Comparison of ENCODE assay signal across 8 cellular contexts in genomic region chr4:1628892-1629703, GRCh38. TPM values are rescaled to one million over a fixed set of nuclear protein-coding genes. Genes with fewer than 3 reads are reported as not detected.
A peak's percentile ranks its signal among the peaks of the same experiment; 100 is the strongest.
DNase-seq lines count a peak whose midpoint lies in the region; ATAC-seq and TF ChIP-seq lines count a peak whose summit lies in the region.

No MANE protein-coding gene starts in this region.

- H3K4me1 ChIP-seq in parathyroid adenoma = no peaks in the 10 kb centered on the region
- peaks cover 0 to 5% (median 0%) of the 10 kb centered on the region in 4 donors for H3K4me1 ChIP-seq in upper lobe of left lung

- no peak overlapping the region for H3K4me2 ChIP-seq in parathyroid adenoma (ENCODE audit: low read length)

- peak; percentile 27 for DNase-seq in COLO829 (ENCODE audit: low spot score)
- peak; percentile 22 for DNase-seq in HFFc6
- peak; percentile 19 for DNase-seq in RPMI7951 (ENCODE audit: low read depth)
- DNase-seq in germinal center (ENCODE audit: low spot score) = peak; percentile 77
- DNase-seq in upper lobe of left lung = peak; percentile 62 to 90

- peak; percentile 82 for ATAC-seq in activated T-helper 17 cell treated with anti-CD3 and anti-CD28 coated beads, Interleukin-2, amount 50 U/mL, for 72 hours (replicated peaks)
- peak; percentile 75 to 88 for ATAC-seq in upper lobe of left lung (ENCODE audit: low FRiP score in 2 of 2)
- ATAC-seq in GM21390 (IDR thresholded peaks at IDR 0.05; ENCODE audit: unreplicated experiment) = no peak

- TF ChIP-seq CTCF in HFFc6 (IDR thresholded peaks at IDR 0.05) (peak; percentile 98), parathyroid adenoma (IDR thresholded peaks at IDR 0.05) (peak; percentile 85), upper lobe of left lung (IDR thresholded peaks at IDR 0.05) (peak; percentile 95 to 100 (median 96))

- H3K27me3 ChIP-seq in parathyroid adenoma (ENCODE audit: control insufficient read depth, insufficient read depth, low read length) = no peaks in the 10 kb centered on the region
- no peaks in the 10 kb centered on the region for H3K27me3 ChIP-seq in upper lobe of left lung

- no peak overlapping the region for H3K9ac ChIP-seq in parathyroid adenoma

- WGBS in upper lobe of left lung, 2 donors = 39 to 71% methylated on average over 1 to 22 of the region's 25 CpGs

- no peak for TF ChIP-seq EP300 in upper lobe of left lung (IDR thresholded peaks at IDR 0.05)

- no peaks in the 10 kb centered on the region for H3K36me3 Mint-ChIP-seq in HFFc6 (ENCODE audit: low read depth)
- no peaks in the 10 kb centered on the region for H3K36me3 Mint-ChIP-seq in activated T-helper 17 cell treated with anti-CD3 and anti-CD28 coated beads, Interleukin-2, amount 50 U/mL, for 72 hours (ENCODE audit: low read depth)

- peaks cover 6% of the 10 kb centered on the region for H3K9me3 Mint-ChIP-seq in HFFc6
- no peaks in the 10 kb centered on the region for H3K9me3 Mint-ChIP-seq in activated T-helper 17 cell treated with anti-CD3 and anti-CD28 coated beads, Interleukin-2, amount 50 U/mL, for 72 hours

- no peaks in the 10 kb centered on the region for H3K79me2 ChIP-seq in parathyroid adenoma

- TF ChIP-seq POLR2A in upper lobe of left lung (IDR thresholded peaks at IDR 0.05) = no peak

- H3K4me1 Mint-ChIP-seq in HFFc6 (ENCODE audit: low read depth) = no peaks in the 10 kb centered on the region
- no peaks in the 10 kb centered on the region for H3K4me1 Mint-ChIP-seq in activated T-helper 17 cell treated with anti-CD3 and anti-CD28 coated beads, Interleukin-2, amount 50 U/mL, for 72 hours

- H3K27ac ChIP-seq in parathyroid adenoma (no peak overlapping the region), upper lobe of left lung (no peak overlapping the region)

- H2AFZ ChIP-seq in parathyroid adenoma = no peak overlapping the region

- H3K4me3 Mint-ChIP-seq in HFFc6 = no peak overlapping the region
- no peak overlapping the region for H3K4me3 Mint-ChIP-seq in activated T-helper 17 cell treated with anti-CD3 and anti-CD28 coated beads, Interleukin-2, amount 50 U/mL, for 72 hours

- no peak overlapping the region for H3K27ac Mint-ChIP-seq in HFFc6
- H3K27ac Mint-ChIP-seq in activated T-helper 17 cell treated with anti-CD3 and anti-CD28 coated beads, Interleukin-2, amount 50 U/mL, for 72 hours = no peak overlapping the region

- H3K27me3 Mint-ChIP-seq in HFFc6 (ENCODE audit: insufficient read depth) = no peaks in the 10 kb centered on the region; the same call in 1 of the 2 replicates
- no peaks in the 10 kb centered on the region for H3K27me3 Mint-ChIP-seq in activated T-helper 17 cell treated with anti-CD3 and anti-CD28 coated beads, Interleukin-2, amount 50 U/mL, for 72 hours

- no peaks in the 10 kb centered on the region for H3K9me3 ChIP-seq in parathyroid adenoma (ENCODE audit: control insufficient read depth, low read length)
- H3K9me3 ChIP-seq in upper lobe of left lung = no peaks in the 10 kb centered on the region

- H3K36me3 ChIP-seq in parathyroid adenoma (ENCODE audit: control insufficient read depth, insufficient read depth, low read length) (no peaks in the 10 kb centered on the region), upper lobe of left lung (no peaks in the 10 kb centered on the region)

- H3K4me3 ChIP-seq in parathyroid adenoma (ENCODE audit: low read depth, low read length) (no peak overlapping the region), upper lobe of left lung (no peak overlapping the region)

RNA-seq across cellular contexts. Expression of gene FAM53A, which starts 55.0 kb away (rescaled TPM):
- 1 to 10 TPM; 2.3 to 3.2 (median 2.7) TPM for total RNA-seq in HFFc6 (2021; fragmentation: NEBNext Ultra II Directional; extraction: Animal tissue kit (Norgen Biotek cat#: 25700))
- total RNA-seq in RPMI7951 (2014; rRNA removed; shearing (Covaris generic)) = 0.78 and 1.1 TPM in 2 replicates
- total RNA-seq in activated T-helper 17 cell treated with anti-CD3 and anti-CD28 coated beads, Interleukin-2, amount 50 U/mL, for 72 hours = 1 to 10 TPM; 1.8 to 2.6 TPM
- total RNA-seq in upper lobe of left lung = 10 to 100 TPM in 1 of 6 donors, 1 to 10 TPM in 4, under 1 TPM in 1; 0.59 to 17.8 (median 2.5) TPM

Comparison
In these comparisons a context has a peak if more than half of its experiments do, and no peak if none do; other contexts are left out.
1. DNase-seq: peak in every context shown above with its lines; median percentile 77 in germinal center; 76 in upper lobe of left lung; 27 in COLO829; 22 in HFFc6; 19 in RPMI7951.